Comparison of ENCODE assay signal across 26 cellular contexts in the genomic region with DNA sequence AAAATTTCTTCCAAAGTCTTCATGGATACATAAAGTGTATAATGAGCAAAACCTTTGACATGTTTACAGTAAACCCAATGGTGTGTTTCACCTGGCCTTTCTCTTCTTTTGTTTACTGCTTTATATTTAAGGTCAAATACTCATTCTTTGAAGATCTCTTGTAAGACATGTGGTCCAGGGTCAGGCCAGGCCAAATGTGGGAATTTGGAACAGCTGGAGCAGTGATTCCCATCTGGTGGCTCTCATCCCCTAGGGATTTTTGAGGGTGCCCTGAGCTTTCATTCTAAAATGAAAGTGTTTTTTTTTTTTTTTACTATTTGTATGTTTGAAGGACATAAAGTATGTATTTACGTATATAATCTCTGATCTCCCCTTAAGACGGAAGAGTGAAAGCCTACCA.
"Had no signal": no experiment of that assay in that cellular context is flagged by ENCODE, and none has a peak within 500 bp of the region (broad histone marks: within the 10 kb centered on the region; RNA-seq: fewer than 3 reads in every experiment).

No MANE protein-coding gene starts in this region.

- DNase-seq: activated CD4-positive, alpha-beta T cell treated with anti-CD3 and anti-CD28 coated beads, Interleukin-2, amount 50 U/mL, for 1 hour; activated CD4-positive, CD25-positive, alpha-beta regulatory T cell treated with anti-CD3 and anti-CD28 coated beads, Interleukin-2, amount 50 U/mL, for 72 hours; activated CD8-positive, alpha-beta memory T cell treated with anti-CD3 and anti-CD28 coated beads for 24 hours; activated naive CD4-positive, alpha-beta T cell; activated naive CD8-positive, alpha-beta T cell treated with anti-CD3 and anti-CD28 coated beads, Interleukin-2, amount 10 ng/mL, durations not matched to agents 7 days and 5 days; anterior cingulate cortex; brain microvascular endothelial cell; central memory CD4-positive, alpha-beta T cell; effector CD4-positive, alpha-beta T cell; immature natural killer cell; kidney glomerular epithelial cell; left ventricle myocardium inferior; mucosa of descending colon; naive thymus-derived CD8-positive, alpha-beta T cell; ovary; psoas muscle; right cardiac atrium; stimulated activated CD4-positive, alpha-beta T cell treated with anti-CD3 and anti-CD28 coated beads, Interleukin-15, amount 100 ng/mL, for 24 hours; stimulated activated CD4-positive, alpha-beta T cell treated with anti-CD3 and anti-CD28 coated beads, Interleukin-4, amount 100 ng/mL, for 1 hour; stomach; trophoblast cell had no signal

- H3K9me3 Mint-ChIP-seq: activated T-helper 1 cell treated with anti-CD3 and anti-CD28 coated beads, Interleukin-12 subunit alpha, Interleukin-12 subunit beta, Interleukin-2, Interleukin-4 antibody, amounts not matched to agents 30 ng/mL and 10 ng/mL and 1 ng/mL, durations not matched to agents 14 hours and 24 hours and 36 hours; immature natural killer cell; naive thymus-derived CD8-positive, alpha-beta T cell; T-helper 1 cell treated with Interleukin-12 subunit alpha and Interleukin-12 subunit beta and Interleukin-4 antibody, amounts not matched to agents 30 μg/mL and 1 μg/mL, for 36 hours had no signal

- H3K36me3 ChIP-seq: brain microvascular endothelial cell, left ventricle myocardium inferior, ovary, stomach, vagina had no signal

- H3K4me3 ChIP-seq: left ventricle myocardium inferior, mucosa of descending colon, ovary, psoas muscle, skin epidermis, stomach, vagina had no signal

- H3K9me3 ChIP-seq: left ventricle myocardium inferior, mucosa of descending colon, ovary, psoas muscle, stomach, vagina had no signal

- H3K36me3 Mint-ChIP-seq: naive thymus-derived CD8-positive, alpha-beta T cell had no signal

- H3K27ac ChIP-seq: brain microvascular endothelial cell, left ventricle myocardium inferior, ovary, psoas muscle, skin epidermis, stomach, vagina, VCaP had no signal

- H3K4me3 Mint-ChIP-seq: activated naive CD8-positive, alpha-beta T cell treated with anti-CD3 and anti-CD28 coated beads, Interleukin-2, amount 10 ng/mL, durations not matched to agents 7 days and 5 days; activated T-helper 1 cell treated with anti-CD3 and anti-CD28 coated beads, Interleukin-12 subunit alpha, Interleukin-12 subunit beta, Interleukin-2, Interleukin-4 antibody, amounts not matched to agents 30 ng/mL and 10 ng/mL and 1 ng/mL, durations not matched to agents 14 hours and 24 hours and 36 hours; immature natural killer cell; naive thymus-derived CD8-positive, alpha-beta T cell; T-helper 1 cell treated with Interleukin-12 subunit alpha and Interleukin-12 subunit beta and Interleukin-4 antibody, amounts not matched to agents 30 μg/mL and 1 μg/mL, for 36 hours had no signal

- H3K27me3 ChIP-seq: brain microvascular endothelial cell, ovary, stomach, vagina had no signal

- H3K4me1 ChIP-seq: psoas muscle had no signal

- H3K27ac Mint-ChIP-seq: activated naive CD8-positive, alpha-beta T cell treated with anti-CD3 and anti-CD28 coated beads, Interleukin-2, amount 10 ng/mL, durations not matched to agents 7 days and 5 days; activated T-helper 1 cell treated with anti-CD3 and anti-CD28 coated beads, Interleukin-12 subunit alpha, Interleukin-12 subunit beta, Interleukin-2, Interleukin-4 antibody, amounts not matched to agents 30 ng/mL and 10 ng/mL and 1 ng/mL, durations not matched to agents 14 hours and 24 hours and 36 hours; T-helper 1 cell treated with Interleukin-12 subunit alpha and Interleukin-12 subunit beta and Interleukin-4 antibody, amounts not matched to agents 30 μg/mL and 1 μg/mL, for 36 hours had no signal

- ATAC-seq: mucosa of descending colon; naive thymus-derived CD8-positive, alpha-beta T cell; psoas muscle; right cardiac atrium had no signal

- H3K27me3 Mint-ChIP-seq: activated naive CD8-positive, alpha-beta T cell treated with anti-CD3 and anti-CD28 coated beads, Interleukin-2, amount 10 ng/mL, durations not matched to agents 7 days and 5 days; naive thymus-derived CD8-positive, alpha-beta T cell had no signal
